In the genomic region with DNA sequence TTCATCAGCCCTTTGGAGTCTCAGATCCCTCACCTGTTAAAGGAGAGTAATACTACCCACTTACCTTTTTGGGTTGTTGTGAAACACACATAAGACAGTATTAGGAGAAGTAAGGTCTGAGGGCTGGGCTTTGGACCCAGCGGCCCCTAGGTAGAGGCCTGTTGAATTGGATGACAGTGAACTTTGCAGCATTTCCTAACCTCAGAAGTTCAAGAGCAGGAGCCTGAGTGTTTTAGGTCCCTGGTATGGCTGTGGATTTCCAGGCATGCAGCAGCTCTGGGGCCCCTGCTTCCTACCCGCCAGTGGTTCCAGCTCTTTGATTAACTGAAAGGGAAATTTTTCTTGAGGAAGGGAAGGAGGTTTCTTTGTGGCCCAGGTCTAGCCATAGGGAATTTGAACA, we compare ENCODE assay signal across 1 cellular context.
A peak's percentile ranks its signal among the peaks of the same experiment; 100 is the strongest.
TF ChIP-seq lines count a peak whose summit lies in the region.

No MANE protein-coding gene starts in this region.

TF ChIP-seq in HepG2, 621 proteins besides CTCF, POLR2A, EP300 and RAD21 (continued from another document and continues in another):
- TF ChIP-seq GMEB1 (CRISPR knock-in tag; IDR thresholded peaks at IDR 0.05; ENCODE audit: borderline replicate concordance) = 0 out of 2 replicates have a peak, but pooled peaks have one; percentile 20
- no peak for TF ChIP-seq ZNF558 (CRISPR knock-in tag; IDR thresholded peaks at IDR 0.05; ENCODE audit: borderline replicate concordance)
- peak; percentile 47; the same call in 1 of the 2 replicates for TF ChIP-seq PATZ1 (CRISPR knock-in tag; IDR thresholded peaks at IDR 0.05)
- no peak for TF ChIP-seq ZNF329 (CRISPR knock-in tag; IDR thresholded peaks at IDR 0.05; ENCODE audit: low read depth)
- TF ChIP-seq CENPBD1 (CRISPR knock-in tag; IDR thresholded peaks at IDR 0.05; ENCODE audit: borderline replicate concordance, low read depth) = no peak
- peak; percentile 43; the same call in 1 of the 2 replicates for TF ChIP-seq SMAD3 (CRISPR knock-in tag; IDR thresholded peaks at IDR 0.05)
- no peak for TF ChIP-seq POLR2G (IDR thresholded peaks at IDR 0.05; ENCODE audit: low read depth, low read length)
- TF ChIP-seq HOMEZ (CRISPR knock-in tag; IDR thresholded peaks at IDR 0.05; ENCODE audit: low read depth) = 0 out of 2 replicates have a peak, but pooled peaks have one; percentile 32
- TF ChIP-seq ZNF609 (CRISPR knock-in tag; IDR thresholded peaks at IDR 0.05; ENCODE audit: borderline replicate concordance) = peak; percentile 41; the same call in 1 of the 2 replicates
- TF ChIP-seq PREB (CRISPR knock-in tag; IDR thresholded peaks at IDR 0.05) = no peak
- TF ChIP-seq TP53 (CRISPR knock-in tag; conservative IDR thresholded peaks at IDR 0.05) = no peak
- TF ChIP-seq ZNF639 (CRISPR knock-in tag; conservative IDR thresholded peaks at IDR 0.05) = no peak
- no peak for TF ChIP-seq ZBTB8A (CRISPR knock-in tag; IDR thresholded peaks at IDR 0.05; ENCODE audit: borderline replicate concordance, low read depth)
- no peak for TF ChIP-seq PTBP1 (IDR thresholded peaks at IDR 0.05; ENCODE audit: low read depth, low read length, poor library complexity, severe bottlenecking)
- TF ChIP-seq, protein P1, sequence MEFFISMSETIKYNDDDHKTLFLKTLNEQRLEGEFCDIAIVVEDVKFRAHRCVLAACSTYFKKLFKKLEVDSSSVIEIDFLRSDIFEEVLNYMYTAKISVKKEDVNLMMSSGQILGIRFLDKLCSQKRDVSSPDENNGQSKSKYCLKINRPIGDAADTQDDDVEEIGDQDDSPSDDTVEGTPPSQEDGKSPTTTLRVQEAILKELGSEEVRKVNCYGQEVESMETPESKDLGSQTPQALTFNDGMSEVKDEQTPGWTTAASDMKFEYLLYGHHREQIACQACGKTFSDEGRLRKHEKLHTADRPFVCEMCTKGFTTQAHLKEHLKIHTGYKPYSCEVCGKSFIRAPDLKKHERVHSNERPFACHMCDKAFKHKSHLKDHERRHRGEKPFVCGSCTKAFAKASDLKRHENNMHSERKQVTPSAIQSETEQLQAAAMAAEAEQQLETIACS (CRISPR knock-in tag; IDR thresholded peaks at IDR 0.05) = no peak
- TF ChIP-seq KDM5A (IDR thresholded peaks at IDR 0.05; ENCODE audit: borderline replicate concordance, low read length) = no peak
- TF ChIP-seq ELF1 (CRISPR knock-in tag; IDR thresholded peaks at IDR 0.05) = no peak
- TF ChIP-seq SP1 (IDR thresholded peaks at IDR 0.05) = no peak
- TF ChIP-seq SP1 (CRISPR knock-in tag; IDR thresholded peaks at IDR 0.05) = no peak
- no peak for TF ChIP-seq ZNF674 (CRISPR knock-in tag; IDR thresholded peaks at IDR 0.05; ENCODE audit: low read depth)
- no peak for TF ChIP-seq ZBTB40 (IDR thresholded peaks at IDR 0.05)
- no peak for TF ChIP-seq ZBTB40 (CRISPR knock-in tag; IDR thresholded peaks at IDR 0.05)
- no peak for TF ChIP-seq ZNF484 (CRISPR knock-in tag; IDR thresholded peaks at IDR 0.05; ENCODE audit: borderline replicate concordance, low read depth)
